Comparison of ENCODE assay signal across 12 cellular contexts in the genomic region with DNA sequence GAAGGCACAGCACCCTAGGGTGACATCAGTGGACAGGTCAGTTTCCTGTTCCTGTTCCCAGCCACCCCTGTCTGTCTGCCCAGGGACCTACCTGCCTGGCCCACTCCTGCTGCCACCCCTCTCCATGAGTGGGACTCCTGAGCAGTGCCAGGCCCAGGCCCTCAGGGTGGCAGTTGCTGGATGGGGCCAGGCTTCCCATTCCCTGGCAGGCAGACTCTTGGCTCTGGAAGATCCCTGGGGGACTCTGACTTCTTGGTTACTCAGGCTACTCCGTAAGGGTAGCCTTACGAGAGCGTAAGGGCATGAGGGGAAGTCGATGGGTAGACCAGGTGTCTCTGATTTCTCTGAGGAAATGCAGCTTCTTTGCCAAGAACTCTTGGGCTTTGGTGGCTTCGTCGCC. TPM values are rescaled to one million over a fixed set of nuclear protein-coding genes. Genes with fewer than 3 reads are reported as not detected.
DNase-seq lines count a peak whose midpoint lies in the region; ATAC-seq and TF ChIP-seq lines count a peak whose summit lies in the region.
"Had no signal": no experiment of that assay in that cellular context is flagged by ENCODE, and none has a peak within 500 bp of the region (broad histone marks: within the 10 kb centered on the region; RNA-seq: fewer than 3 reads in every experiment).

No MANE protein-coding gene starts in this region.

- TF ChIP-seq CTCF in colonic mucosa (IDR thresholded peaks at IDR 0.05) (no peak), thoracic aorta (IDR thresholded peaks at IDR 0.05) (no peak)

- H3K9ac ChIP-seq in HUES6 (ENCODE audit: low read length) = peak overlapping the region; percentile 35
- H3K9ac ChIP-seq in colonic mucosa (ENCODE audit: low read depth in 2 of 2, low read length in 2 of 2) = peak overlapping the region; percentile 56 to 74
- peak overlapping the region; percentile 68 for H3K9ac ChIP-seq in mucosa of stomach (ENCODE audit: low read length)

- H3K36me3 ChIP-seq in HUES6 (ENCODE audit: control insufficient read depth, insufficient read depth, low read length) (peaks cover 52% of the 10 kb centered on the region), colonic mucosa (no peaks in the 10 kb centered on the region), mucosa of stomach (ENCODE audit: control insufficient read depth, insufficient read depth, low read length) (peaks cover 16% of the 10 kb centered on the region), thoracic aorta (peaks cover 50% of the 10 kb centered on the region)

- H3K9me3 ChIP-seq in HUES6 (ENCODE audit: control insufficient read depth, insufficient read depth, low read depth, low read length) = no peaks in the 10 kb centered on the region
- H3K9me3 ChIP-seq in colonic mucosa = no peaks in the 10 kb centered on the region
- H3K9me3 ChIP-seq in mucosa of stomach (ENCODE audit: control insufficient read depth, low read length) = no peaks in the 10 kb centered on the region
- H3K9me3 ChIP-seq in thoracic aorta = no peaks in the 10 kb centered on the region
- H3K9me3 ChIP-seq: SJSA1 had no signal

- no peak for DNase-seq in colonic mucosa
- no peak for DNase-seq in thoracic aorta (ENCODE audit: low spot score)
- no peak for DNase-seq in H4 (ENCODE audit: low spot score)
- DNase-seq: activated CD4-positive, alpha-beta T cell treated with anti-CD3 and anti-CD28 coated beads for 1 hour; activated effector memory CD4-positive, alpha-beta T cell treated with anti-CD3 and anti-CD28 coated beads, Interleukin-2, amount 50 U/mL, for 16 hours; GOT3; NCI-H345 had no signal

- ATAC-seq in thoracic aorta (ENCODE audit: insufficient number of reproducible peaks, low FRiP score, low read depth) = no peak
- no peak for ATAC-seq in GM18519 (IDR thresholded peaks at IDR 0.05; ENCODE audit: low FRiP score, unreplicated experiment)
- no peak for ATAC-seq in GM21515 (IDR thresholded peaks at IDR 0.05; ENCODE audit: unreplicated experiment)

- H3K27ac ChIP-seq in HUES6 (ENCODE audit: low read depth, low read length) (0 out of 2 replicates have a peak overlapping the region, but pooled peaks have one; percentile 0), colonic mucosa (peak overlapping the region; percentile 71), thoracic aorta (peak overlapping the region; percentile 99)
- H3K27ac ChIP-seq: SJSA1 had no signal

- no peaks in the 10 kb centered on the region for H3K27me3 ChIP-seq in HUES6 (ENCODE audit: control insufficient read depth, insufficient read depth, low read length)
- no peaks in the 10 kb centered on the region for H3K27me3 ChIP-seq in colonic mucosa
- no peaks in the 10 kb centered on the region for H3K27me3 ChIP-seq in mucosa of stomach (ENCODE audit: control insufficient read depth, insufficient read depth, low read length)
- no peaks in the 10 kb centered on the region for H3K27me3 ChIP-seq in thoracic aorta (replicated peaks; ENCODE audit: insufficient read depth)
- H3K27me3 ChIP-seq: SJSA1 had no signal

- intact Hi-C loops in colonic mucosa (cut with DNase I) = no loop called here

- H3K4me3 ChIP-seq in HUES6 (ENCODE audit: low read depth, low read length) (peak overlapping the region; percentile 80; the same call in 1 of the 2 replicates), colonic mucosa (peak overlapping the region; percentile 33), mucosa of stomach (ENCODE audit: low read length) (no peak overlapping the region), thoracic aorta (peak overlapping the region; percentile 81)
- H3K4me3 ChIP-seq: SJSA1 had no signal

- H3K4me1 ChIP-seq in HUES6 (ENCODE audit: control insufficient read depth, insufficient read depth, low read length) = peaks cover 38% of the 10 kb centered on the region
- H3K4me1 ChIP-seq in colonic mucosa = peaks cover 8% of the 10 kb centered on the region
- H3K4me1 ChIP-seq in mucosa of stomach (ENCODE audit: control insufficient read depth, insufficient read depth, low read length) = peaks cover 53% of the 10 kb centered on the region
- peaks cover 5 to 49% of the 10 kb centered on the region in 2 donors for H3K4me1 ChIP-seq in thoracic aorta (ENCODE audit: control insufficient read depth in 1 of 2, low read depth in 2 of 2)

RNA-seq across cellular contexts. Expression of gene TAGLN, which starts 2.7 kb away (rescaled TPM):
- 100 to 1,000 TPM in 1 of 2 donors, 10 to 100 TPM in 1; 86.8 to 989 TPM for total RNA-seq in colonic mucosa
- over 10,000 TPM in 1 of 2 donors, 1,000 to 10,000 TPM in 1; 6,975 to 13,974 TPM for total RNA-seq in thoracic aorta
- 20.8 and 36.0 TPM in 2 replicates for total RNA-seq in H4 (2014; rRNA removed; shearing (Covaris generic))

RNA-seq across cellular contexts. Expression of gene SIDT2, which starts 23.4 kb away (rescaled TPM):
- 10 to 100 TPM; 42.9 to 69.3 TPM for total RNA-seq in colonic mucosa
- total RNA-seq in thoracic aorta = 10 to 100 TPM; 55.9 to 82.2 TPM
- 10.8 and 13.5 TPM in 2 replicates for total RNA-seq in H4 (2014; rRNA removed; shearing (Covaris generic))

RNA-seq across cellular contexts. Expression of gene PCSK7, which starts 30.0 kb away (rescaled TPM):
- total RNA-seq in colonic mucosa (100 to 1,000 TPM; 111 to 195 TPM), thoracic aorta (10 to 100 TPM; 41.4 to 90.2 TPM)
- total RNA-seq in H4 (2014; rRNA removed; shearing (Covaris generic)) = 14.1 and 18.1 TPM in 2 replicates

RNA-seq across cellular contexts. Expression of gene RNF214, which starts 30.6 kb away (rescaled TPM):
- total RNA-seq in colonic mucosa = 10 to 100 TPM; 20.0 to 20.3 TPM
- 10 to 100 TPM; 14.6 to 21.8 TPM for total RNA-seq in thoracic aorta
- total RNA-seq in H4 (2014; rRNA removed; shearing (Covaris generic)) = 5.3 and 6.7 TPM in 2 replicates

RNA-seq across cellular contexts. Expression of gene PAFAH1B2, which starts 57.8 kb away (rescaled TPM):
- total RNA-seq in colonic mucosa (10 to 100 TPM; 76.4 to 80.5 TPM), thoracic aorta (10 to 100 TPM; 66.3 to 75.8 TPM)
- total RNA-seq in H4 (2014; rRNA removed; shearing (Covaris generic)) = 103 and 108 TPM in 2 replicates

Comparison
In these comparisons a context has a peak if more than half of its experiments do, and no peak if none do; other contexts are left out.
1. H3K27ac ChIP-seq: peak in every context shown above with its lines; median percentile 99 in thoracic aorta; 71 in colonic mucosa; 0 in HUES6.
2. RNA of gene TAGLN, which starts 2.7 kb away (total RNA-seq): 6,975 to 13,974 TPM in thoracic aorta; 86.8 to 989 TPM in colonic mucosa and 20.8 to 36.0 TPM in H4; every median in the first group is over 4 times any median in the second.
3. Peak in every context shown above with its lines, with median percentiles within 50 percentile points of each other: H3K9ac ChIP-seq.